ENCODE assay signal across 1 cellular context in the genomic region with DNA sequence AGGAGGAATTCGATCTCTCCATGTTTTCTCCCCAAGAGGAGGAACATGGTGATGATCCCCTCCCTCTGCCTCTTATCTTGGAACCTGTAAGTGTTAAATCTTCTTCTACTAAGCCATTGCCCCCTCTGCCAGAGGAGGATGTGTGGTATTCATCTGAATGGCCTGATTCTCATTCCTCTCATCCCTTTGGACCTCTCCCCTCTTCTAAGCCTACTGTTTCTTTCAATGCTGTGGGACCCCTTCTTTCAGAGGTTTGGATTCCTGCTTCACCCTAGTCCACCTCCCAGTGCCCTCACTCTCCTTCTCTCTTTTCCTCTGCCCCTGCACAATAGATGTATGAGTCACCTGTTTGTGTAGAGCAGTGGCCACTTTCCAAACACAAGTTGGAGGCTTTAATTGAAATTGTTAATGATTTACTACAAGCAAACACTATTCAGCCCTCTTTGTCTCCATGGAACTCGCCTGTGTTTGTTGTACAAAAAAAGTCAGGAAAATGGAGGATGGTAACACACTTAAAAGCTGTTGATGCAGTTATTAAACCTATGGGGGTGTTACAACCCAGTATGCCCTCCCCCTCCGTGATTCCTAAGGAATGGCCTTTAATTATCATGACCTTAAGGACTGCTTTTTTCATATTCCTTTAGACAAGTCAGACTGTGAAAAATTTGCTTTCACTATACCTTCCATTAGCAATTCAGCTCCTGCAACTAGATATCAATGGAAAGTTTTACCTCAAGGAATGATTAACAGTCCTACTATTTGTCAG.
TF ChIP-seq lines count a peak whose summit lies in the region.

No MANE protein-coding gene starts in this region.

TF ChIP-seq in SK-N-SH, 30 proteins besides CTCF, POLR2A, EP300 and RAD21 (continued from another document):
- TF ChIP-seq ZBTB33 (IDR thresholded peaks at IDR 0.05; ENCODE audit: borderline replicate concordance, low read depth) = no peak
- no peak for TF ChIP-seq RFX5 (IDR thresholded peaks at IDR 0.05; ENCODE audit: low read length)
- no peak for TF ChIP-seq ELF1 (IDR thresholded peaks at IDR 0.05)
- TF ChIP-seq MXI1 (IDR thresholded peaks at IDR 0.05; ENCODE audit: low read depth, low read length) = no peak
- no peak for TF ChIP-seq TEAD4 (IDR thresholded peaks at IDR 0.05; ENCODE audit: borderline replicate concordance, insufficient read depth)
- TF ChIP-seq CHD2 (IDR thresholded peaks at IDR 0.05; ENCODE audit: low read length, partially characterized antibody) = no peak
- TF ChIP-seq YY1 (IDR thresholded peaks at IDR 0.05; ENCODE audit: low read depth) = no peak
- TF ChIP-seq, protein P1, sequence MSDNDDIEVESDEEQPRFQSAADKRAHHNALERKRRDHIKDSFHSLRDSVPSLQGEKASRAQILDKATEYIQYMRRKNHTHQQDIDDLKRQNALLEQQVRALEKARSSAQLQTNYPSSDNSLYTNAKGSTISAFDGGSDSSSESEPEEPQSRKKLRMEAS (IDR thresholded peaks at IDR 0.05; ENCODE audit: low read depth) = no peak
- TF ChIP-seq FOXJ3 (CRISPR knock-in tag; IDR thresholded peaks at IDR 0.05) = no peak
